In the genomic region with DNA sequence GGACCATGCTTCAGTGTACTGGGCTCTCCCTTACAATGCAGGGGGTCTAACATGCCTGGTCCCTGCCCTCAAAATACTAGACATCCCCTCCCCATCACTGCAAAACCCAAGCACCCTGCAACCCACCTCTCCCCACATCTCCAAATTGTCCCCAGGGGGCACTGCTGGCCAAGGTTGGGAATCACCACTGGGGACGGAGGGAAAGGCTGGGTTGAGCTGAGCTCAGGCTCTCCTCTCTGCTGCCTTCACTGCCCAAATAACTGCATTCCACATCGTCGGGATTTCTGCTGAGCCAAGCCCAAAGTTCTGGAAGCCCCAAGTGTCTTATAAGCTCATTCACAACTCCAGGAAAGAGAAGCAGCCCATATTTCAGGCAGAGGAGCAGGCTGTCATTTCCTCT, we compare ENCODE assay signal across 9 cellular contexts.
A peak's percentile ranks its signal among the peaks of the same experiment; 100 is the strongest.
DNase-seq lines count a peak whose midpoint lies in the region; ATAC-seq, FAIRE-seq and TF ChIP-seq lines count a peak whose summit lies in the region.
"Had no signal": no experiment of that assay in that cellular context is flagged by ENCODE, and none has a peak within 500 bp of the region (broad histone marks: within the 10 kb centered on the region; RNA-seq: fewer than 3 reads in every experiment).

No MANE protein-coding gene starts in this region.

- H3K27ac ChIP-seq in A549 = no peak overlapping the region
- no peak overlapping the region for H3K27ac ChIP-seq in left ventricle myocardium inferior (replicated peaks)
- no peak overlapping the region for H3K27ac ChIP-seq in spleen
- H3K27ac ChIP-seq in CD8-positive, alpha-beta memory T cell (ENCODE audit: low read depth, low read length) = no peak overlapping the region

- no peak for FAIRE-seq in A549 (lab: Jason Lieb, UNC)
- FAIRE-seq in RCC 7860 (lab: Jason Lieb, UNC) = no peak

- no peak for TF ChIP-seq EP300 in A549 (IDR thresholded peaks at IDR 0.05)

- no peaks in the 10 kb centered on the region for H3K9me3 Mint-ChIP-seq in CD8-positive, alpha-beta memory T cell

- CTCF ChIA-PET in A549 (lab: Yijun Ruan, JAX) = interaction anchor here (0.6 to 7.7 kb wide), 30 partner anchors 9 to 337 kb away, joined by 3 to 80 read pairs (median 4); a partner anchor contains a TSS
- CTCF ChIA-PET in CD8-positive, alpha-beta memory T cell (lab: Charles Lee) = no interaction called here

- peak; percentile 92 to 95 for TF ChIP-seq RAD21 in A549 (conservative IDR thresholded peaks at IDR 0.05 in 1 of 2, IDR thresholded peaks at IDR 0.05 in 1 of 2)

- H3K27me3 ChIP-seq in left ventricle myocardium inferior (ENCODE audit: low read depth) (no peaks in the 10 kb centered on the region), spleen (replicated peaks in 1 of 7) (no peaks in the 10 kb centered on the region)
- no peaks in the 10 kb centered on the region for H3K27me3 ChIP-seq in CD8-positive, alpha-beta memory T cell (ENCODE audit: insufficient read depth, low read length, poor library complexity, severe bottlenecking)

- TF ChIP-seq POLR2A in A549 (IDR thresholded peaks at IDR 0.05; ENCODE audit: low read length) = no peak
- TF ChIP-seq POLR2A in spleen (IDR thresholded peaks at IDR 0.05) = no peak

- intact Hi-C loops in left ventricle myocardium inferior (cut with micrococcal nuclease) = no loop called here
- intact Hi-C loops in spleen (cut with DNase I; ENCODE audit: low total_unique reads) = no loop called here

- H3K36me3 ChIP-seq in left ventricle myocardium inferior (no peaks in the 10 kb centered on the region), spleen (peaks cover 0 to 25% (median 3%) of the 10 kb centered on the region in 6 donors)
- H3K36me3 ChIP-seq in CD8-positive, alpha-beta memory T cell (ENCODE audit: insufficient read depth, low read length) = no peaks in the 10 kb centered on the region

- H3K9me3 ChIP-seq in A549 (no peaks in the 10 kb centered on the region), left ventricle myocardium inferior (replicated peaks) (no peaks in the 10 kb centered on the region), spleen (no peaks in the 10 kb centered on the region)
- H3K9me3 ChIP-seq in CD8-positive, alpha-beta memory T cell (ENCODE audit: low read length) = no peaks in the 10 kb centered on the region
- H3K9me3 ChIP-seq: HAP-1 had no signal

- no peak overlapping the region for H3K4me2 ChIP-seq in A549

- H3K4me1 ChIP-seq in A549 (0 out of 3 replicates have a peak, but pooled peaks cover 3% of the 10 kb centered on the region), left ventricle myocardium inferior (peaks cover 9% of the 10 kb centered on the region), spleen (peaks cover 0 to 16% (median 6%) of the 10 kb centered on the region in 6 donors)
- no peaks in the 10 kb centered on the region for H3K4me1 ChIP-seq in CD8-positive, alpha-beta memory T cell (ENCODE audit: insufficient read depth, low read length)
- H3K4me1 ChIP-seq: HAP-1 had no signal

- POLR2A ChIA-PET in A549 (lab: Yijun Ruan, JAX) = no interaction called here
- POLR2A ChIA-PET in CD8-positive, alpha-beta memory T cell (lab: Charles Lee) = no interaction called here

- no peaks in the 10 kb centered on the region for H3K4me1 Mint-ChIP-seq in CD8-positive, alpha-beta memory T cell

- ATAC-seq in A549 = peak; percentile 92 to 95

- peaks cover 2 to 20% (median 9%) of the 10 kb centered on the region in 3 donors for H3K36me3 Mint-ChIP-seq in CD8-positive, alpha-beta memory T cell

- DNase-seq in A549 (ENCODE audit: low read depth in 1 of 2, low spot score in 1 of 2) = peak; percentile 59 to 67
- DNase-seq in GM10266 (ENCODE audit: extremely low spot score) = peak; percentile 19
- DNase-seq in SW480 (ENCODE audit: low spot score) = peak; percentile 6
- DNase-seq in left ventricle myocardium inferior = no peak
- no peak for DNase-seq in spleen
- DNase-seq in T-helper 9 cell = no peak
- DNase-seq in RCC 7860 (ENCODE audit: low spot score) = no peak
- DNase-seq in CD8-positive, alpha-beta memory T cell = no peak

- H3K4me3 ChIP-seq in A549 = no peak overlapping the region
- no peak overlapping the region for H3K4me3 ChIP-seq in left ventricle myocardium inferior
- H3K4me3 ChIP-seq in spleen = no peak overlapping the region
- H3K4me3 ChIP-seq in CD8-positive, alpha-beta memory T cell (ENCODE audit: low read length) = no peak overlapping the region
- H3K4me3 ChIP-seq: HAP-1 had no signal

- H3K4me3 Mint-ChIP-seq in CD8-positive, alpha-beta memory T cell = no peak overlapping the region

- peak; percentile 67 for TF ChIP-seq CTCF in A549 (IDR thresholded peaks at IDR 0.05)
- peak; percentile 14 for TF ChIP-seq CTCF in GM10266 (IDR thresholded peaks at IDR 0.05; ENCODE audit: control insufficient read depth, insufficient read depth, low read depth, missing control alignments)
- TF ChIP-seq CTCF in left ventricle myocardium inferior (IDR thresholded peaks at IDR 0.05; ENCODE audit: borderline replicate concordance) = peak; percentile 46
- TF ChIP-seq CTCF in spleen (IDR thresholded peaks at IDR 0.05 in 8 of 11, conservative IDR thresholded peaks at IDR 0.05 in 3 of 11) = peak in 8 of 11 experiments; percentile 18 to 48 (median 26)

- WGBS in A549 (ENCODE audit: missing lambda C conversion rate) = 25% methylated on average over 3 of the region's 3 CpGs
- WGBS in spleen, 5 donors = 46 to 64% (median 48%) methylated on average over 3 of the region's 3 CpGs

- no peaks in the 10 kb centered on the region for H3K27me3 Mint-ChIP-seq in CD8-positive, alpha-beta memory T cell

- H3K27ac Mint-ChIP-seq in CD8-positive, alpha-beta memory T cell = peak overlapping the region in 1 of 8 donors; percentile 26

TF ChIP-seq in A549, 52 proteins besides CTCF, POLR2A, EP300 and RAD21:
- peak; percentile 33 for TF ChIP-seq MAFK (IDR thresholded peaks at IDR 0.05; ENCODE audit: partially characterized antibody)
- peak; percentile 90 for TF ChIP-seq SMC3 (IDR thresholded peaks at IDR 0.05)
- TF ChIP-seq, protein P1, sequence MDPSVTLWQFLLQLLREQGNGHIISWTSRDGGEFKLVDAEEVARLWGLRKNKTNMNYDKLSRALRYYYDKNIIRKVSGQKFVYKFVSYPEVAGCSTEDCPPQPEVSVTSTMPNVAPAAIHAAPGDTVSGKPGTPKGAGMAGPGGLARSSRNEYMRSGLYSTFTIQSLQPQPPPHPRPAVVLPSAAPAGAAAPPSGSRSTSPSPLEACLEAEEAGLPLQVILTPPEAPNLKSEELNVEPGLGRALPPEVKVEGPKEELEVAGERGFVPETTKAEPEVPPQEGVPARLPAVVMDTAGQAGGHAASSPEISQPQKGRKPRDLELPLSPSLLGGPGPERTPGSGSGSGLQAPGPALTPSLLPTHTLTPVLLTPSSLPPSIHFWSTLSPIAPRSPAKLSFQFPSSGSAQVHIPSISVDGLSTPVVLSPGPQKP (IDR thresholded peaks at IDR 0.05; ENCODE audit: low read depth, low read length) = no peak

Comparison
In these comparisons a context has a peak if more than half of its experiments do, and no peak if none do; other contexts are left out.
1. DNase-seq: peak in A549 (2 of 2), GM10266 (single experiment) and SW480 (single experiment); none in left ventricle myocardium inferior (single experiment), spleen (single experiment), T-helper 9 cell (single experiment), RCC 7860 (single experiment) and CD8-positive, alpha-beta memory T cell (0 of 5).
2. CTCF ChIP-seq: peak in every context shown above with its lines; median percentile 67 in A549; 46 in left ventricle myocardium inferior; 26 in spleen; 14 in GM10266.